In genomic region chr17:78359936-78360370, GRCh38 we compare ENCODE assay signal across 8 cellular contexts. TPM values are rescaled to one million over a fixed set of nuclear protein-coding genes. Genes with fewer than 3 reads are reported as not detected.
DNase-seq lines count a peak whose midpoint lies in the region; ATAC-seq, FAIRE-seq and TF ChIP-seq lines count a peak whose summit lies in the region.

A gene with protein sequence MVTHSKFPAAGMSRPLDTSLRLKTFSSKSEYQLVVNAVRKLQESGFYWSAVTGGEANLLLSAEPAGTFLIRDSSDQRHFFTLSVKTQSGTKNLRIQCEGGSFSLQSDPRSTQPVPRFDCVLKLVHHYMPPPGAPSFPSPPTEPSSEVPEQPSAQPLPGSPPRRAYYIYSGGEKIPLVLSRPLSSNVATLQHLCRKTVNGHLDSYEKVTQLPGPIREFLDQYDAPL (minus strand): TSS chr17:78360077. CDS start chr17:78359095, 982 bp downstream.

- H3K4me3 ChIP-seq in HAP-1 (peak within 1 kb of the TSS; percentile 72), pancreas (peak within 1 kb of the TSS; percentile 36 to 95 (median 46)), thoracic aorta (peak within 1 kb of the TSS; percentile 97)

- H3K27ac ChIP-seq in pancreas, result peak within 1 kb of the TSS; percentile 58 to 94 (median 82)
- peak within 1 kb of the TSS; percentile 97 for H3K27ac ChIP-seq in thoracic aorta

- H3K27me3 ChIP-seq in HAP-1 (ENCODE audit: low read depth) (no peaks in the 10 kb centered on the region), pancreas (no peaks in the 10 kb centered on the region), thoracic aorta (replicated peaks; ENCODE audit: insufficient read depth) (no peaks in the 10 kb centered on the region)

- no peak for TF ChIP-seq CTCF in pancreas (IDR thresholded peaks at IDR 0.05)
- TF ChIP-seq CTCF in thoracic aorta (IDR thresholded peaks at IDR 0.05), result no peak

- ATAC-seq in Right ventricle myocardium inferior (peak; percentile 90), pancreas (peak; percentile 79 to 86 (median 82)), thoracic aorta (ENCODE audit: insufficient number of reproducible peaks, low FRiP score, low read depth) (peak; percentile 87)

- DNase-seq in DMS153 (lab: John Stamatoyannopoulos, UW), result peak; percentile 92
- peak; percentile 93 to 95 for DNase-seq in HAP-1 (ENCODE audit: low spot score in 2 of 2)
- peak; percentile 92 to 96 (median 94) for DNase-seq in NCI-H1417 (lab: John Stamatoyannopoulos, UW)
- DNase-seq in T follicular helper cell (ENCODE audit: low read depth), result peak; percentile 95
- DNase-seq in activated naive CD8-positive, alpha-beta T cell treated with anti-CD3 and anti-CD28 coated beads, Interleukin-2, amount 50 U/mL, for 16 hours (ENCODE audit: low read depth, low spot score), result peak; percentile 92
- peak; percentile 98 for DNase-seq in Right ventricle myocardium inferior (ENCODE audit: missing footprints)
- DNase-seq in pancreas, result peak; percentile 93 to 99 (median 96)
- DNase-seq in thoracic aorta (ENCODE audit: low spot score), result peak; percentile 86

- no peak for FAIRE-seq in pancreas (lab: Jason Lieb, UNC)

- peaks cover 6% of the 10 kb centered on the region for H3K36me3 ChIP-seq in HAP-1 (replicated peaks)
- H3K36me3 ChIP-seq in pancreas, result no peaks in the 10 kb centered on the region
- H3K36me3 ChIP-seq in thoracic aorta, result peaks cover 10% of the 10 kb centered on the region

- 0 to 1% methylated on average over 10 to 61 of the region's 66 CpGs for WGBS in pancreas, 2 donors

- intact Hi-C loops in Right ventricle myocardium inferior (cut with DNase I) (loop anchor here (1.0 to 2.0 kb wide), 4 partner anchors 17 to 68 kb away; no protein-coding TSS in a partner anchor), pancreas (cut with DNase I) (loop anchor here in 2 of 3 donors (5.0 kb wide), 2 partner anchors 57 to 62 kb away; no protein-coding TSS in a partner anchor)

- H3K9me3 ChIP-seq in HAP-1 (no peaks in the 10 kb centered on the region), pancreas (no peaks in the 10 kb centered on the region), thoracic aorta (no peaks in the 10 kb centered on the region)

- H3K4me1 ChIP-seq in HAP-1 (peaks cover 10% of the 10 kb centered on the region), pancreas (peaks cover 5 to 20% (median 6%) of the 10 kb centered on the region in 3 donors), thoracic aorta (ENCODE audit: control insufficient read depth in 1 of 2, low read depth in 2 of 2) (peaks cover 24 to 37% of the 10 kb centered on the region in 2 donors)

- in situ Hi-C loops in HAP-1 (cut with MboI; ENCODE audit: low sequenced_read_pairs), result no loop called here

RNA-seq across cellular contexts. Expression of the gene that starts here (rescaled TPM):
- total RNA-seq in Right ventricle myocardium inferior (12.2 TPM), pancreas (10 to 100 TPM in 4 of 6 donors, 1 to 10 TPM in 2; 5.7 to 32.6 (median 18.0) TPM), thoracic aorta (100 to 1,000 TPM; 313 to 361 TPM)
- polyA plus RNA-seq in pancreas, result 10 to 100 TPM; 28.5 to 53.3 TPM

Comparison
In these comparisons a context has a peak if more than half of its experiments do, and no peak if none do; other contexts are left out.
1. Peak in every context shown above with its lines: DNase-seq, ATAC-seq, H3K4me3 ChIP-seq and H3K27ac ChIP-seq.
2. RNA of the gene that starts here (total RNA-seq): 313 to 361 TPM in thoracic aorta; 5.7 to 32.6 TPM in pancreas and 12.2 TPM in Right ventricle myocardium inferior (single experiment); every median in the first group is over 4 times any median in the second.
3. H3K4me3 ChIP-seq: peak in every context shown above with its lines; median percentile 97 in thoracic aorta; 72 in HAP-1; 46 in pancreas.